In genomic region chr22:49427341-49427740, GRCh38 we compare ENCODE assay signal across 25 cellular contexts.
"Had no signal": no experiment of that assay in that cellular context is flagged by ENCODE, and none has a peak within 500 bp of the region (broad histone marks: within the 10 kb centered on the region; RNA-seq: fewer than 3 reads in every experiment).

No MANE protein-coding gene starts in this region.

- H3K4me1 Mint-ChIP-seq: activated CD4-positive, alpha-beta T cell treated with anti-CD3 and anti-CD28 coated beads for 36 hours; activated CD4-positive, alpha-beta T cell treated with anti-CD3 and anti-CD28 coated beads, Interleukin-2, amount 10 ng/mL, durations not matched to agents 24 days and 14 days; activated naive CD4-positive, alpha-beta T cell treated with anti-CD3 and anti-CD28 coated beads, Interleukin-2, amount 10 ng/mL, durations not matched to agents 7 days and 5 days; activated naive CD8-positive, alpha-beta T cell treated with anti-CD3 and anti-CD28 coated beads, Interleukin-2, amount 10 ng/mL, durations not matched to agents 7 days and 5 days; activated T-helper 17 cell treated with anti-CD3 and anti-CD28 coated beads, Interleukin-2, amount 50 U/mL, for 72 hours; central memory CD8-positive, alpha-beta T cell; T-helper 17 cell had no signal

- H3K27me3 Mint-ChIP-seq: activated CD4-positive, alpha-beta T cell treated with anti-CD3 and anti-CD28 coated beads, Interleukin-2, amount 10 ng/mL, durations not matched to agents 24 days and 14 days; activated naive CD8-positive, alpha-beta T cell treated with anti-CD3 and anti-CD28 coated beads, Interleukin-2, amount 10 ng/mL, durations not matched to agents 7 days and 5 days; activated T-helper 17 cell treated with anti-CD3 and anti-CD28 coated beads, Interleukin-2, amount 50 U/mL, for 72 hours; T-helper 17 cell had no signal

- H3K36me3 Mint-ChIP-seq: activated CD4-positive, alpha-beta memory T cell treated with anti-CD3 and anti-CD28 coated beads for 36 hours; activated naive CD4-positive, alpha-beta T cell treated with anti-CD3 and anti-CD28 coated beads, Interleukin-2, amount 10 ng/mL, durations not matched to agents 7 days and 5 days; activated naive CD4-positive, alpha-beta T cell treated with anti-CD3 and anti-CD28 coated beads, Interleukin-2, amount 50 U/mL, for 72 hours; activated naive CD8-positive, alpha-beta T cell treated with anti-CD3 and anti-CD28 coated beads, Interleukin-2, amount 10 ng/mL, durations not matched to agents 7 days and 5 days; brain had no signal

- H3K4me3 Mint-ChIP-seq: activated CD4-positive, alpha-beta memory T cell treated with anti-CD3 and anti-CD28 coated beads for 36 hours; activated CD4-positive, alpha-beta T cell treated with anti-CD3 and anti-CD28 coated beads for 36 hours; activated CD4-positive, alpha-beta T cell treated with anti-CD3 and anti-CD28 coated beads, Interleukin-2, amount 10 ng/mL, durations not matched to agents 24 days and 14 days; activated CD8-positive, alpha-beta T cell treated with anti-CD3 and anti-CD28 coated beads, Interleukin-2, amount 10 ng/mL, durations not matched to agents 7 days and 5 days; activated naive CD4-positive, alpha-beta T cell treated with anti-CD3 and anti-CD28 coated beads, Interleukin-2, amount 10 ng/mL, durations not matched to agents 7 days and 5 days; activated naive CD8-positive, alpha-beta T cell treated with anti-CD3 and anti-CD28 coated beads, Interleukin-2, amount 10 ng/mL, durations not matched to agents 7 days and 5 days; activated T-cell treated with anti-CD3 and anti-CD28 coated beads, Interleukin-2, amount 50 U/mL, for 4 hours; activated T-helper 17 cell treated with anti-CD3 and anti-CD28 coated beads, Interleukin-2, amount 50 U/mL, for 72 hours; brain; central memory CD8-positive, alpha-beta T cell; dendritic cell treated with granulocyte-macrophage colony-stimulating factor and Interleukin-4, amounts not matched to agents 40 ng/mL and 50 ng/mL, for 4 days; effector memory CD8-positive, alpha-beta T cell; T-helper 17 cell; T-helper 2 cell treated with Interferon-gamma antibody and Interleukin-4, amounts not matched to agents 5 μg/mL and 100 μg/mL, for 36 hours had no signal

- ATAC-seq: activated CD4-positive, alpha-beta T cell treated with anti-CD3 and anti-CD28 coated beads for 36 hours; activated CD8-positive, alpha-beta T cell treated with anti-CD3 and anti-CD28 coated beads, Interleukin-2, amount 10 ng/mL, durations not matched to agents 7 days and 5 days; activated naive CD4-positive, alpha-beta T cell treated with anti-CD3 and anti-CD28 coated beads, Interleukin-2, amount 50 U/mL, for 72 hours; activated T-cell treated with anti-CD3 and anti-CD28 coated beads, Interleukin-2, amount 50 U/mL, for 4 hours; activated T-helper 17 cell treated with anti-CD3 and anti-CD28 coated beads, Interleukin-2, amount 50 U/mL, for 72 hours; effector memory CD8-positive, alpha-beta T cell; foreskin keratinocyte; gastrocnemius medialis; T-helper 17 cell had no signal

- DNase-seq: activated CD4-positive, alpha-beta memory T cell treated with anti-CD3 and anti-CD28 coated beads for 36 hours; activated CD4-positive, alpha-beta T cell treated with anti-CD3 and anti-CD28 coated beads for 36 hours; activated CD4-positive, alpha-beta T cell treated with anti-CD3 and anti-CD28 coated beads, Interleukin-2, amount 10 ng/mL, durations not matched to agents 24 days and 14 days; activated CD4-positive, CD25-positive, alpha-beta regulatory T cell; activated CD4-positive, CD25-positive, alpha-beta regulatory T cell treated with anti-CD3 and anti-CD28 coated beads, Interleukin-2, amount 50 U/mL, for 72 hours; activated CD8-positive, alpha-beta T cell treated with anti-CD3 and anti-CD28 coated beads, Interleukin-2, amount 10 ng/mL, durations not matched to agents 7 days and 5 days; activated gamma-delta T cell; activated naive CD4-positive, alpha-beta T cell; activated naive CD4-positive, alpha-beta T cell treated with anti-CD3 and anti-CD28 coated beads, Interleukin-2, amount 10 ng/mL, durations not matched to agents 7 days and 5 days; activated naive CD8-positive, alpha-beta T cell treated with anti-CD3 and anti-CD28 coated beads, Interleukin-2, amount 10 ng/mL, durations not matched to agents 7 days and 5 days; activated T-cell treated with anti-CD3 and anti-CD28 coated beads, Interleukin-2, amount 50 U/mL, for 4 hours; effector CD4-positive, alpha-beta T cell; effector memory CD8-positive, alpha-beta T cell; erythroblast; foreskin keratinocyte; gastrocnemius medialis; glutamatergic neuron; T-helper 1 cell; T-helper 17 cell had no signal

- H3K9me3 Mint-ChIP-seq: activated CD4-positive, alpha-beta memory T cell treated with anti-CD3 and anti-CD28 coated beads for 36 hours; activated CD4-positive, alpha-beta T cell treated with anti-CD3 and anti-CD28 coated beads, Interleukin-2, amount 10 ng/mL, durations not matched to agents 24 days and 14 days; activated naive CD4-positive, alpha-beta T cell treated with anti-CD3 and anti-CD28 coated beads, Interleukin-2, amount 10 ng/mL, durations not matched to agents 7 days and 5 days; activated naive CD4-positive, alpha-beta T cell treated with anti-CD3 and anti-CD28 coated beads, Interleukin-2, amount 50 U/mL, for 72 hours; activated naive CD8-positive, alpha-beta T cell treated with anti-CD3 and anti-CD28 coated beads, Interleukin-2, amount 10 ng/mL, durations not matched to agents 7 days and 5 days; activated T-cell treated with anti-CD3 and anti-CD28 coated beads, Interleukin-2, amount 50 U/mL, for 4 hours; activated T-helper 17 cell treated with anti-CD3 and anti-CD28 coated beads, Interleukin-2, amount 50 U/mL, for 72 hours; central memory CD8-positive, alpha-beta T cell; dendritic cell treated with granulocyte-macrophage colony-stimulating factor and Interleukin-4, amounts not matched to agents 40 ng/mL and 50 ng/mL, for 4 days; effector memory CD8-positive, alpha-beta T cell; T-helper 2 cell treated with Interferon-gamma antibody and Interleukin-4, amounts not matched to agents 5 μg/mL and 100 μg/mL, for 36 hours had no signal

- H3K27ac Mint-ChIP-seq: activated CD4-positive, alpha-beta memory T cell treated with anti-CD3 and anti-CD28 coated beads for 36 hours; activated CD4-positive, alpha-beta T cell treated with anti-CD3 and anti-CD28 coated beads for 36 hours; activated CD4-positive, alpha-beta T cell treated with anti-CD3 and anti-CD28 coated beads, Interleukin-2, amount 10 ng/mL, durations not matched to agents 24 days and 14 days; activated CD8-positive, alpha-beta T cell treated with anti-CD3 and anti-CD28 coated beads, Interleukin-2, amount 10 ng/mL, durations not matched to agents 7 days and 5 days; activated naive CD4-positive, alpha-beta T cell treated with anti-CD3 and anti-CD28 coated beads, Interleukin-2, amount 10 ng/mL, durations not matched to agents 7 days and 5 days; activated naive CD4-positive, alpha-beta T cell treated with anti-CD3 and anti-CD28 coated beads, Interleukin-2, amount 50 U/mL, for 72 hours; activated naive CD8-positive, alpha-beta T cell treated with anti-CD3 and anti-CD28 coated beads, Interleukin-2, amount 10 ng/mL, durations not matched to agents 7 days and 5 days; activated T-helper 17 cell treated with anti-CD3 and anti-CD28 coated beads, Interleukin-2, amount 50 U/mL, for 72 hours; brain; dendritic cell treated with granulocyte-macrophage colony-stimulating factor and Interleukin-4, amounts not matched to agents 40 ng/mL and 50 ng/mL, for 4 days; effector memory CD8-positive, alpha-beta T cell; T-helper 17 cell; T-helper 2 cell treated with Interferon-gamma antibody and Interleukin-4, amounts not matched to agents 5 μg/mL and 100 μg/mL, for 36 hours had no signal
